Comparison of ENCODE assay signal across 15 cellular contexts in genomic region chr2:33426666-33427231, GRCh38. TPM values are rescaled to one million over a fixed set of nuclear protein-coding genes. Genes with fewer than 3 reads are reported as not detected.
DNase-seq lines count a peak whose midpoint lies in the region; ATAC-seq, FAIRE-seq and TF ChIP-seq lines count a peak whose summit lies in the region.
"Had no signal": no experiment of that assay in that cellular context is flagged by ENCODE, and none has a peak within 500 bp of the region (broad histone marks: within the 10 kb centered on the region; RNA-seq: fewer than 3 reads in every experiment).

No MANE protein-coding gene starts in this region.

- no peaks in the 10 kb centered on the region for H4K20me1 ChIP-seq in SK-N-SH (ENCODE audit: insufficient read depth)
- H4K20me1 ChIP-seq: BLaER1 treated with 17β-estradiol and CSF1 and Interleukin-3, amounts not matched to agents 10 nM and 100 nM had no signal

- POLR2A ChIA-PET in SK-N-SH (lab: Yijun Ruan, JAX) = no interaction called here

- ATAC-seq in heart right ventricle = peak; percentile 29 to 93 (median 72)
- ATAC-seq in stimulated activated naive B cell treated with anti-CD40 and anti-IgM and Interleukin-4, amounts not matched to agents 10 μg/mL and 1 μg/mL and 100 μg/mL, for 72 hours (replicated peaks) = no peak
- no peak for ATAC-seq in GM21528 (IDR thresholded peaks at IDR 0.05; ENCODE audit: low FRiP score, unreplicated experiment)
- ATAC-seq: stimulated activated naive CD8-positive, alpha-beta T cell treated with anti-CD3 and anti-CD28 coated beads, Interleukin-15, amount 100 ng/mL, for 72 hours had no signal

- WGBS in SK-N-SH (ENCODE audit: low lambda C conversion rate) = 16% methylated on average over 3 of the region's 3 CpGs
- 58 to 67% methylated on average over 3 of the region's 3 CpGs for WGBS in heart right ventricle, 2 donors

- H3K4me2 ChIP-seq in SK-N-SH = peak overlapping the region; percentile 39; the same call in 1 of the 2 replicates
- H3K4me2 ChIP-seq: BLaER1 treated with 17β-estradiol and CSF1 and Interleukin-3, amounts not matched to agents 10 nM and 100 nM; smooth muscle cell had no signal

- no peaks in the 10 kb centered on the region for H3K79me2 ChIP-seq in SK-N-SH (ENCODE audit: insufficient read depth)

- H3K27me3 ChIP-seq in cardiac muscle cell (no peaks in the 10 kb centered on the region), right atrium auricular region (no peaks in the 10 kb centered on the region), SK-N-SH (ENCODE audit: insufficient read depth) (no peaks in the 10 kb centered on the region), heart right ventricle (no peaks in the 10 kb centered on the region)
- H3K27me3 ChIP-seq: BLaER1 treated with 17β-estradiol and CSF1 and Interleukin-3, amounts not matched to agents 10 nM and 100 nM had no signal

- DNase-seq in cardiac muscle cell (ENCODE audit: low read depth in 1 of 2, low spot score in 1 of 2) (peak; percentile 61 to 86), right atrium auricular region (ENCODE audit: low spot score) (no peak), SK-N-SH (no peak), heart right ventricle (peak in 1 of 2 donors; percentile 73), urothelium cell line (ENCODE audit: low spot score) (peak; percentile 49)
- DNase-seq in stimulated activated naive B cell treated with anti-CD40 and anti-IgM and Interleukin-4, amounts not matched to agents 10 μg/mL and 1 μg/mL and 100 μg/mL, for 72 hours = no peak
- no peak for DNase-seq in activated T-cell treated with anti-CD3 and anti-CD28 coated beads, Interleukin-2, amount 50 U/mL, for 1 hour
- DNase-seq: endodermal cell; mesendoderm; stimulated activated naive CD8-positive, alpha-beta T cell treated with anti-CD3 and anti-CD28 coated beads, Interleukin-15, amount 100 ng/mL, for 72 hours had no signal

- no peaks in the 10 kb centered on the region for H3K9me2 ChIP-seq in SK-N-SH

- no peak for FAIRE-seq in urothelium cell line (lab: Jason Lieb, UNC)

- no peak overlapping the region for H3K27ac Mint-ChIP-seq in stimulated activated naive B cell treated with anti-CD40 and anti-IgM and Interleukin-4, amounts not matched to agents 10 μg/mL and 1 μg/mL and 100 μg/mL, for 72 hours
- H3K27ac Mint-ChIP-seq: activated T-helper 2 cell treated with anti-CD3 and anti-CD28 coated beads, Interferon-gamma antibody, Interleukin-2, Interleukin-4, amounts not matched to agents 10 μg/mL and 5 μg/mL and 100 μg/mL, durations not matched to agents 14 hours and 24 hours and 36 hours; endodermal cell; stimulated activated naive CD8-positive, alpha-beta T cell treated with anti-CD3 and anti-CD28 coated beads, Interleukin-15, amount 100 ng/mL, for 72 hours had no signal

- peak overlapping the region; percentile 52 for H3K27ac ChIP-seq in cardiac muscle cell
- no peak overlapping the region for H3K27ac ChIP-seq in right atrium auricular region
- peak overlapping the region; percentile 53 to 91 for H3K27ac ChIP-seq in SK-N-SH (ENCODE audit: low read depth in 2 of 2, low read length in 1 of 2)
- H3K27ac ChIP-seq in heart right ventricle = no peak overlapping the region
- H3K27ac ChIP-seq: BLaER1 treated with 17β-estradiol and CSF1 and Interleukin-3, amounts not matched to agents 10 nM and 100 nM had no signal

- H2AFZ ChIP-seq in SK-N-SH (ENCODE audit: low read depth) = peak overlapping the region; percentile 36; the same call in 1 of the 2 replicates

- TF ChIP-seq RAD21 in SK-N-SH (IDR thresholded peaks at IDR 0.05; ENCODE audit: low read length) = no peak

- H3K27me3 Mint-ChIP-seq in stimulated activated naive B cell treated with anti-CD40 and anti-IgM and Interleukin-4, amounts not matched to agents 10 μg/mL and 1 μg/mL and 100 μg/mL, for 72 hours = peaks cover 0 to 5% of the 10 kb centered on the region in 2 donors

- H3K36me3 ChIP-seq in cardiac muscle cell (no peaks in the 10 kb centered on the region), right atrium auricular region (no peaks in the 10 kb centered on the region), SK-N-SH (replicated peaks in 1 of 2; ENCODE audit: control insufficient read depth in 1 of 2, insufficient read depth in 2 of 2, low read length in 1 of 2) (no peaks in the 10 kb centered on the region), heart right ventricle (no peaks in the 10 kb centered on the region)
- H3K36me3 ChIP-seq: BLaER1 treated with 17β-estradiol and CSF1 and Interleukin-3, amounts not matched to agents 10 nM and 100 nM had no signal

- peaks cover 0 to 1% of the 10 kb centered on the region in 2 donors for H3K9me3 Mint-ChIP-seq in stimulated activated naive B cell treated with anti-CD40 and anti-IgM and Interleukin-4, amounts not matched to agents 10 μg/mL and 1 μg/mL and 100 μg/mL, for 72 hours
- H3K9me3 Mint-ChIP-seq: activated T-helper 2 cell treated with anti-CD3 and anti-CD28 coated beads, Interferon-gamma antibody, Interleukin-2, Interleukin-4, amounts not matched to agents 10 μg/mL and 5 μg/mL and 100 μg/mL, durations not matched to agents 14 hours and 24 hours and 36 hours had no signal

- CTCF ChIA-PET in SK-N-SH (lab: Yijun Ruan, JAX) = interaction anchor here (1.0 kb wide), 1 partner anchor 49 kb away, joined by 3 read pairs; no protein-coding TSS in a partner anchor

- H3K9ac ChIP-seq in SK-N-SH = peak overlapping the region; percentile 32; the same call in 1 of the 2 replicates
- H3K9ac ChIP-seq: BLaER1 treated with 17β-estradiol and CSF1 and Interleukin-3, amounts not matched to agents 10 nM and 100 nM had no signal

- H3K4me3 ChIP-seq in cardiac muscle cell (no peak overlapping the region), right atrium auricular region (no peak overlapping the region), SK-N-SH (ENCODE audit: low read depth in 2 of 2, low read length in 1 of 2) (no peak overlapping the region), heart right ventricle (no peak overlapping the region)
- H3K4me3 ChIP-seq: BLaER1 treated with 17β-estradiol and CSF1 and Interleukin-3, amounts not matched to agents 10 nM and 100 nM; smooth muscle cell had no signal

- H3K4me1 ChIP-seq in cardiac muscle cell (ENCODE audit: low read depth) (peaks cover 3% of the 10 kb centered on the region), right atrium auricular region (no peaks in the 10 kb centered on the region), SK-N-SH (ENCODE audit: control insufficient read depth in 1 of 2, insufficient read depth in 2 of 2, low read depth in 1 of 2, low read length in 1 of 2) (peaks cover 0 to 20% of the 10 kb centered on the region in 2 experiments; a peak in 2 of 4 replicates), heart right ventricle (peaks cover 0 to 10% (median 0%) of the 10 kb centered on the region in 9 donors)

- TF ChIP-seq CTCF in cardiac muscle cell (IDR thresholded peaks at IDR 0.05; ENCODE audit: low read depth, low read length) (no peak), right atrium auricular region (IDR thresholded peaks at IDR 0.05) (no peak), SK-N-SH (IDR thresholded peaks at IDR 0.05) (no peak), heart right ventricle (IDR thresholded peaks at IDR 0.05) (no peak)

- no peaks in the 10 kb centered on the region for H3K4me1 Mint-ChIP-seq in stimulated activated naive B cell treated with anti-CD40 and anti-IgM and Interleukin-4, amounts not matched to agents 10 μg/mL and 1 μg/mL and 100 μg/mL, for 72 hours
- H3K4me1 Mint-ChIP-seq: endodermal cell; stimulated activated naive CD8-positive, alpha-beta T cell treated with anti-CD3 and anti-CD28 coated beads, Interleukin-15, amount 100 ng/mL, for 72 hours had no signal

- peaks cover 43% of the 10 kb centered on the region for H3F3A ChIP-seq in SK-N-SH (replicated peaks; ENCODE audit: insufficient read depth)

- no peak overlapping the region for H3K4me3 Mint-ChIP-seq in stimulated activated naive B cell treated with anti-CD40 and anti-IgM and Interleukin-4, amounts not matched to agents 10 μg/mL and 1 μg/mL and 100 μg/mL, for 72 hours
- H3K4me3 Mint-ChIP-seq: endodermal cell; stimulated activated naive CD8-positive, alpha-beta T cell treated with anti-CD3 and anti-CD28 coated beads, Interleukin-15, amount 100 ng/mL, for 72 hours had no signal

- intact Hi-C loops in heart right ventricle (cut with DNase I) = no loop called here

- H3K9me3 ChIP-seq in cardiac muscle cell (ENCODE audit: low read depth) = no peaks in the 10 kb centered on the region
- H3K9me3 ChIP-seq in right atrium auricular region = no peaks in the 10 kb centered on the region
- H3K9me3 ChIP-seq in SK-N-SH = no peaks in the 10 kb centered on the region
- no peaks in the 10 kb centered on the region for H3K9me3 ChIP-seq in heart right ventricle
- H3K9me3 ChIP-seq: BLaER1 treated with 17β-estradiol and CSF1 and Interleukin-3, amounts not matched to agents 10 nM and 100 nM had no signal

- TF ChIP-seq EP300 in SK-N-SH (IDR thresholded peaks at IDR 0.05; ENCODE audit: borderline replicate concordance in 1 of 2, low read depth in 1 of 2, low read length in 1 of 2) = peak; percentile 81 to 98

- H3K36me3 Mint-ChIP-seq in stimulated activated naive B cell treated with anti-CD40 and anti-IgM and Interleukin-4, amounts not matched to agents 10 μg/mL and 1 μg/mL and 100 μg/mL, for 72 hours = no peaks in the 10 kb centered on the region

TF ChIP-seq in SK-N-SH, 30 proteins besides CTCF, POLR2A, EP300 and RAD21 (continues in another document):
- peak; percentile 83 for TF ChIP-seq USF1 (IDR thresholded peaks at IDR 0.05; ENCODE audit: borderline replicate concordance, low read depth)
- no peak for TF ChIP-seq USF2 (IDR thresholded peaks at IDR 0.05; ENCODE audit: borderline replicate concordance, low read depth, low read length)

RNA-seq across cellular contexts. Expression of gene RASGRP3, which starts 49.7 kb away (rescaled TPM):
- total RNA-seq in cardiac muscle cell (19.8 and 25.4 TPM in 2 replicates), right atrium auricular region (10 to 100 TPM; 50.0 to 56.3 TPM), heart right ventricle (10 to 100 TPM; 46.9 to 77.4 (median 66.4) TPM)
- polyA plus RNA-seq in cardiac muscle cell (21.3 and 46.3 TPM in 2 replicates), SK-N-SH (2012; rRNA removed) (72.5 and 152 TPM in 2 replicates), heart right ventricle (10 to 100 TPM; 14.9 to 22.4 TPM)
- polyA plus RNA-seq in SK-N-SH (2012; cell fraction: cytosol; rRNA removed) = 26.2 and 31.8 TPM in 2 replicates
- polyA plus RNA-seq in SK-N-SH (2012; cell fraction: nucleus; rRNA removed) = 604 and 757 TPM in 2 replicates
- total RNA-seq: NCI-H460 had no signal

Comparison
In these comparisons a context has a peak if more than half of its experiments do, and no peak if none do; other contexts are left out.
1. DNase-seq: peak in cardiac muscle cell (2 of 2) and urothelium cell line (single experiment); none in right atrium auricular region (single experiment), SK-N-SH (single experiment), stimulated activated naive B cell treated with anti-CD40 and anti-IgM and Interleukin-4, amounts not matched to agents 10 μg/mL and 1 μg/mL and 100 μg/mL, for 72 hours (single experiment) and activated T-cell treated with anti-CD3 and anti-CD28 coated beads, Interleukin-2, amount 50 U/mL, for 1 hour (single experiment).
2. H3K27ac ChIP-seq: peak in cardiac muscle cell (single experiment) and SK-N-SH (2 of 2); none in right atrium auricular region (0 of 2) and heart right ventricle (0 of 10).
3. ATAC-seq: peak in heart right ventricle (8 of 8); none in stimulated activated naive B cell treated with anti-CD40 and anti-IgM and Interleukin-4, amounts not matched to agents 10 μg/mL and 1 μg/mL and 100 μg/mL, for 72 hours (0 of 2) and GM21528 (single experiment).